Comparison of ENCODE assay signal across 19 cellular contexts in genomic region chr7:23018747-23019146, GRCh38. TPM values are rescaled to one million over a fixed set of nuclear protein-coding genes. Genes with fewer than 3 reads are reported as not detected.
A peak's percentile ranks its signal among the peaks of the same experiment; 100 is the strongest.
DNase-seq lines count a peak whose midpoint lies in the region; ATAC-seq, FAIRE-seq and TF ChIP-seq lines count a peak whose summit lies in the region.
"Had no signal": no experiment of that assay in that cellular context is flagged by ENCODE, and none has a peak within 500 bp of the region (broad histone marks: within the 10 kb centered on the region; RNA-seq: fewer than 3 reads in every experiment).

No MANE protein-coding gene starts in this region.

- no peak overlapping the region for H3K9ac ChIP-seq in HepG2 (ENCODE audit: insufficient read depth, low read depth, low read length)
- no peak overlapping the region for H3K9ac ChIP-seq in GM12878 (ENCODE audit: control insufficient read depth, insufficient read depth, low read length)
- no peak overlapping the region for H3K9ac ChIP-seq in iPS-18a (ENCODE audit: low read length)

- SMC1A ChIA-PET in GM12878 (lab: Charles Lee; ENCODE audit: uncharacterized antibody, unreplicated experiment): interaction anchor here (0.8 to 4.5 kb wide), 8 partner anchors 24 to 163 kb away, joined by 3 to 27 read pairs (median 4); no protein-coding TSS in a partner anchor

- intact Hi-C loops in HepG2 (cut with micrococcal nuclease; ENCODE audit: unreplicated experiment): no loop called here
- intact Hi-C loops in right lobe of liver (cut with DNase I): no loop called here
- intact Hi-C loops in GM12878 (cut with micrococcal nuclease; ENCODE audit: unreplicated experiment): no loop called here

- RAD21 ChIA-PET in GM12878 (lab: Charles Lee; ENCODE audit: unreplicated experiment): interaction anchor here (0.9 to 1.2 kb wide), 3 partner anchors 26 to 164 kb away, joined by 3 read pairs; no protein-coding TSS in a partner anchor

- TF ChIP-seq RAD21 in HepG2 (CRISPR knock-in tag; IDR thresholded peaks at IDR 0.05) (no peak), GM12878 (IDR thresholded peaks at IDR 0.05; ENCODE audit: insufficient read depth, low read depth, low read length) (no peak)

- POLR2A ChIA-PET in HepG2 (lab: Yijun Ruan, JAX) (no interaction called here), GM12878 (lab: Charles Lee) (interaction anchor here (0.5 to 0.6 kb wide), 2 partner anchors 43 to 209 kb away, joined by 3 to 5 read pairs; no protein-coding TSS in a partner anchor)

- H2AFZ ChIP-seq in HepG2 (ENCODE audit: low read length): no peak overlapping the region
- H2AFZ ChIP-seq in GM12878 (ENCODE audit: control insufficient read depth, low read depth, low read length): peak overlapping the region; percentile 55

- H3K27me3 ChIP-seq in HepG2 (ENCODE audit: control insufficient read depth in 1 of 2, insufficient read depth in 2 of 2, low read length in 2 of 2) (peaks cover 0 to 13% of the 10 kb centered on the region in 2 experiments; a peak in 2 of 5 replicates), right lobe of liver (no peaks in the 10 kb centered on the region), GM12878 (replicated peaks in 1 of 2; ENCODE audit: control insufficient read depth in 2 of 2, insufficient read depth in 2 of 2, low read length in 1 of 2) (no peaks in the 10 kb centered on the region), iPS-18a (ENCODE audit: control insufficient read depth, insufficient read depth, low read length) (no peaks in the 10 kb centered on the region)
- H3K27me3 ChIP-seq in effector memory CD4-positive, alpha-beta T cell (replicated peaks; ENCODE audit: control insufficient read depth, insufficient read depth, low read length, poor library complexity, severe bottlenecking): no peaks in the 10 kb centered on the region
- H3K27me3 ChIP-seq: adrenal gland, ovary had no signal

- H3K4me3 ChIP-seq in HepG2 (replicated peaks in 1 of 3; ENCODE audit: insufficient read depth in 1 of 3, low read depth in 2 of 3, low read length in 3 of 3) (no peak overlapping the region), right lobe of liver (no peak overlapping the region), GM12878 (no peak overlapping the region), iPS-18a (ENCODE audit: low read length) (no peak overlapping the region)
- no peak overlapping the region for H3K4me3 ChIP-seq in effector memory CD4-positive, alpha-beta T cell (ENCODE audit: insufficient read depth, low read depth, low read length, poor library complexity, severe bottlenecking)
- H3K4me3 ChIP-seq: adrenal gland, coronary artery, ovary had no signal

- FAIRE-seq in HepG2 (lab: Jason Lieb, UNC) (no peak), GM12878 (lab: Jason Lieb, UNC) (no peak)
- FAIRE-seq: HTR-8/SVneo, islet of Langerhans had no signal

- H3K9me3 ChIP-seq in HepG2 (ENCODE audit: low read length) (no peaks in the 10 kb centered on the region), right lobe of liver (no peaks in the 10 kb centered on the region), GM12878 (replicated peaks; ENCODE audit: control insufficient read depth, insufficient read depth, low read length) (no peaks in the 10 kb centered on the region; the same call in 2 of the 3 replicates), iPS-18a (ENCODE audit: control insufficient read depth, low read depth, low read length) (no peaks in the 10 kb centered on the region)
- H3K9me3 ChIP-seq in effector memory CD4-positive, alpha-beta T cell (ENCODE audit: control insufficient read depth, low read length): no peaks in the 10 kb centered on the region
- H3K9me3 ChIP-seq: adrenal gland, ovary had no signal

- H3K4me2 ChIP-seq in HepG2 (ENCODE audit: low read depth, low read length) (no peak overlapping the region), GM12878 (ENCODE audit: control insufficient read depth, insufficient read depth) (no peak overlapping the region)

- H4K20me1 ChIP-seq in HepG2 (ENCODE audit: insufficient read depth, low read length) (no peaks in the 10 kb centered on the region), GM12878 (ENCODE audit: control insufficient read depth, insufficient read depth) (no peaks in the 10 kb centered on the region)

- no peak for TF ChIP-seq EP300 in HepG2 (IDR thresholded peaks at IDR 0.05; ENCODE audit: low read depth in 2 of 2, low read length in 2 of 2)
- no peak for TF ChIP-seq EP300 in HepG2 (CRISPR knock-in tag; IDR thresholded peaks at IDR 0.05; ENCODE audit: borderline replicate concordance)
- no peak for TF ChIP-seq EP300 in GM12878 (IDR thresholded peaks at IDR 0.05; ENCODE audit: borderline replicate concordance in 1 of 2, control insufficient read depth in 1 of 2, low read depth in 2 of 2, low read length in 2 of 2)

- no peaks in the 10 kb centered on the region for H3K36me3 ChIP-seq in HepG2 (replicated peaks in 1 of 2; ENCODE audit: control insufficient read depth in 1 of 2, insufficient read depth in 2 of 2, low read length in 2 of 2)
- H3K36me3 ChIP-seq in right lobe of liver: no peaks in the 10 kb centered on the region
- no peaks in the 10 kb centered on the region for H3K36me3 ChIP-seq in GM12878 (ENCODE audit: control insufficient read depth in 2 of 2, insufficient read depth in 2 of 2, low read length in 1 of 2)
- no peaks in the 10 kb centered on the region for H3K36me3 ChIP-seq in iPS-18a (ENCODE audit: control insufficient read depth, low read depth, low read length)
- no peaks in the 10 kb centered on the region for H3K36me3 ChIP-seq in effector memory CD4-positive, alpha-beta T cell (ENCODE audit: control insufficient read depth, insufficient read depth, low read length)
- H3K36me3 ChIP-seq: adrenal gland, ovary had no signal

- H3K79me2 ChIP-seq in HepG2 (ENCODE audit: insufficient read depth, low read length) (no peaks in the 10 kb centered on the region), GM12878 (ENCODE audit: control insufficient read depth, insufficient read depth, low read length) (peaks cover 2% of the 10 kb centered on the region)

- ATAC-seq in HepG2: no peak
- no peak for ATAC-seq in right lobe of liver
- ATAC-seq in GM12878: no peak
- ATAC-seq in GM21367 (IDR thresholded peaks at IDR 0.05; ENCODE audit: unreplicated experiment): no peak
- ATAC-seq: Panc1 had no signal

- TF ChIP-seq POLR2A in HepG2 (IDR thresholded peaks at IDR 0.05; ENCODE audit: insufficient read depth in 1 of 2, low read depth in 2 of 2, low read length in 2 of 2) (no peak), right lobe of liver (IDR thresholded peaks at IDR 0.05) (no peak), GM12878 (IDR thresholded peaks at IDR 0.05; ENCODE audit: low read depth, low read length) (no peak)

- DNase-seq in HepG2 (ENCODE audit: low spot score) (no peak), right lobe of liver (no peak), GM12878 (ENCODE audit: low read depth, low spot score) (no peak), CD1c-positive myeloid dendritic cell (ENCODE audit: extremely low spot score) (no peak)
- no peak for DNase-seq in effector memory CD4-positive, alpha-beta T cell
- no peak for DNase-seq in activated CD4-positive, alpha-beta T cell treated with anti-CD3 and anti-CD28 coated beads for 48 hours
- DNase-seq: activated CD4-positive, alpha-beta T cell treated with anti-CD3 and anti-CD28 coated beads for 4 hours; activated T-cell treated with anti-CD3 and anti-CD28 coated beads, Interleukin-2, amount 50 U/mL, for 24 hours; adrenal gland; NCI-H446; ovary; stimulated activated CD4-positive, alpha-beta T cell treated with anti-CD3 and anti-CD28 coated beads, Interleukin-12 subunit alpha, Interleukin-12 subunit beta, amount 100 ng/mL, for 4 hours; T-helper 2 cell had no signal

- no peak for TF ChIP-seq CTCF in HepG2 (CRISPR knock-in tag; IDR thresholded peaks at IDR 0.05)
- no peak for TF ChIP-seq CTCF in right lobe of liver (IDR thresholded peaks at IDR 0.05)
- no peak for TF ChIP-seq CTCF in GM12878 (IDR thresholded peaks at IDR 0.05 in 2 of 3, conservative IDR thresholded peaks at IDR 0.05 in 1 of 3; ENCODE audit: control insufficient read depth in 2 of 3, extremely low read depth in 1 of 3, insufficient read depth in 1 of 3, low read depth in 3 of 3, low read length in 3 of 3)

- H3K27ac ChIP-seq in HepG2 (ENCODE audit: extremely low read length, insufficient read depth, low read length) (no peak overlapping the region), right lobe of liver (no peak overlapping the region), GM12878 (ENCODE audit: control insufficient read depth, insufficient read depth) (no peak overlapping the region), iPS-18a (ENCODE audit: low read length) (peak overlapping the region; percentile 15)
- no peak overlapping the region for H3K27ac ChIP-seq in effector memory CD4-positive, alpha-beta T cell (ENCODE audit: insufficient read depth, low read length, poor library complexity, severe bottlenecking)
- H3K27ac ChIP-seq: adrenal gland, coronary artery, ovary had no signal

- in situ Hi-C loops in HepG2 (cut with HindIII; ENCODE audit: extremely low pct_ligation_motif_present, low pct_unique_long_range_greater_than_20kb): no loop called here
- in situ Hi-C loops in GM12878 (cut with MboI): loop anchor here (10.0 kb wide), 1 partner anchor 1074 kb away; the partner anchor contains the start of gene CDCA7L

- 33% methylated on average over 6 of the region's 6 CpGs for WGBS in HepG2 (ENCODE audit: low lambda C conversion rate)
- WGBS in right lobe of liver (ENCODE audit: insufficient coverage, low coverage, low lambda C conversion rate, missing lambda C conversion rate): 46% methylated on average over 6 of the region's 6 CpGs
- 79% methylated on average over 6 of the region's 6 CpGs for WGBS in GM12878 (ENCODE audit: insufficient coverage, insufficient replicate concordance, low lambda C conversion rate, missing lambda C conversion rate)

- H3K4me1 ChIP-seq in HepG2 (ENCODE audit: insufficient read depth, low read length) (peaks cover 33% of the 10 kb centered on the region), right lobe of liver (peaks cover 0 to 10% (median 0%) of the 10 kb centered on the region in 4 donors), GM12878 (ENCODE audit: control insufficient read depth, insufficient read depth, low read length) (peaks cover 18% of the 10 kb centered on the region), iPS-18a (ENCODE audit: control insufficient read depth, low read depth, low read length) (peaks cover 11% of the 10 kb centered on the region)
- H3K4me1 ChIP-seq in effector memory CD4-positive, alpha-beta T cell (ENCODE audit: control insufficient read depth, insufficient read depth, low read length, poor library complexity, severe bottlenecking): peaks cover 16% of the 10 kb centered on the region

- CTCF ChIA-PET in HepG2 (lab: Yijun Ruan, JAX; ENCODE audit: low intra/inter-chr PET ratio, low total read pairs): no interaction called here
- CTCF ChIA-PET in GM12878 (lab: Yijun Ruan, JAX): interaction anchor here (0.7 to 1.0 kb wide), 3 partner anchors 14 to 236 kb away, joined by 3 to 4 read pairs (median 3); no protein-coding TSS in a partner anchor

- BruUV-seq in HepG2 (replicated peaks; lab: Mats Ljungman, UMichigan) (no TSS peak), GM12878 (replicated peaks; lab: Mats Ljungman, UMichigan) (no TSS peak)

RNA-seq across cellular contexts. Expression of gene HYCC1, which starts 4.8 kb away (rescaled TPM):
- 41.8 and 52.2 TPM in 2 replicates for total RNA-seq in HepG2 (2016; rRNA removed; fragmentation: Illumina TruSeq; extraction: Trizol)
- total RNA-seq in HepG2 (2016; cell fraction: cytosol; rRNA removed; fragmentation: Illumina TruSeq; extraction: Trizol; ENCODE audit: low read depth): 40.3 and 45.3 TPM in 2 replicates
- total RNA-seq in HepG2 (2016; cell fraction: insoluble cytoplasmic fraction; rRNA removed; fragmentation: Illumina TruSeq; extraction: Trizol): 39.8 and 53.8 TPM in 2 replicates
- 39.2 and 39.9 TPM in 2 replicates for total RNA-seq in HepG2 (2016; cell fraction: membrane; rRNA removed; fragmentation: Illumina TruSeq; extraction: Trizol)
- 41.2 and 47.3 TPM in 2 replicates for total RNA-seq in HepG2 (2016; cell fraction: nucleus; rRNA removed; fragmentation: Illumina TruSeq; extraction: Trizol)
- polyA plus RNA-seq in HepG2 (2011; rRNA removed): 8.1 and 9.5 TPM in 2 replicates
- 5.1 and 6.1 TPM in 2 replicates for polyA plus RNA-seq in HepG2 (2011; cell fraction: cytosol; rRNA removed)
- 7.2 and 9.4 TPM in 2 replicates for polyA plus RNA-seq in HepG2 (2011; cell fraction: nucleus; rRNA removed)
- 12.7 and 14.8 TPM in 2 replicates for polyA plus RNA-seq in HepG2 (2012)
- 12.7 and 12.9 TPM in 2 replicates for polyA plus RNA-seq in HepG2 (2016; cell fraction: cytosol; fragmentation: Illumina TruSeq; extraction: Trizol; ENCODE audit: low read depth)
- 29.5 and 32.8 TPM in 2 replicates for polyA plus RNA-seq in HepG2 (2016; cell fraction: insoluble cytoplasmic fraction; fragmentation: Illumina TruSeq; extraction: Trizol; ENCODE audit: low read depth)
- 12.9 and 13.2 TPM in 2 replicates for polyA plus RNA-seq in HepG2 (2016; cell fraction: membrane; fragmentation: Illumina TruSeq; extraction: Trizol; ENCODE audit: low read depth)
- polyA plus RNA-seq in HepG2 (2016; cell fraction: nucleus; fragmentation: Illumina TruSeq; extraction: Trizol; ENCODE audit: insufficient read depth, low read depth): 26.0 and 28.4 TPM in 2 replicates
- polyA minus RNA-seq in HepG2 (2011; rRNA and poly(A)+ RNA removed; ENCODE audit: low replicate concordance): 11.7 and 13.1 TPM in 2 replicates
- 8.4 and 12.5 TPM in 2 replicates for polyA minus RNA-seq in HepG2 (2011; cell fraction: cytosol; rRNA and poly(A)+ RNA removed)
- 55.6 and 58.1 TPM in 2 replicates for polyA minus RNA-seq in HepG2 (2011; cell fraction: nucleus; rRNA and poly(A)+ RNA removed)
- 10 to 100 TPM in 5 of 6 experiments, 1 to 10 TPM in 1; 8.1 to 15.4 (median 13.9) TPM for total RNA-seq in right lobe of liver
- 70.6 and 80.3 TPM in 2 replicates for total RNA-seq in GM12878 (2013; cell fraction: nucleolus; rRNA removed)
- 24.2 and 25.1 TPM in 2 replicates for total RNA-seq in GM12878 (2014; rRNA removed)
- 25.6 and 28.6 TPM in 2 replicates for total RNA-seq in GM12878 (2014; rRNA removed; fragmentation: Illumina TruSeq; extraction: Trizol)
- total RNA-seq in GM12878 (2021): 45.7 and 47.3 TPM in 2 replicates
- 6.7 TPM for polyA plus RNA-seq in GM12878 (2011; ENCODE audit: low read depth)
- 37.7 and 63.4 TPM in 2 replicates for polyA plus RNA-seq in GM12878 (2011; rRNA removed)
- 18.6 and 25.1 TPM in 2 replicates for polyA plus RNA-seq in GM12878 (2011; cell fraction: cytosol; rRNA removed)
- 29.6 and 33.1 TPM in 2 replicates for polyA plus RNA-seq in GM12878 (2011; cell fraction: nucleus; rRNA removed)
- 15.8 and 17.4 TPM in 2 replicates for polyA plus RNA-seq in GM12878 (2012)
- polyA plus RNA-seq in GM12878 (2014; fragmentation: Illumina TruSeq; extraction: Trizol): 34.0 and 40.5 TPM in 2 replicates
- polyA plus RNA-seq in GM12878 (2014; fragmentation: Nextera tagmentation; extraction: Ambion mirVana): 1 to 10 TPM; 8.5 to 9.9 TPM
- polyA plus RNA-seq in GM12878 (2014; rRNA removed): 22.1 and 24.8 TPM in 2 replicates
- polyA plus RNA-seq in GM12878 (2016; fragmentation: Nextera tagmentation; extraction: Ambion mirVana): 10 to 100 TPM; 55.9 to 62.9 TPM
- polyA minus RNA-seq in GM12878 (2011; rRNA and poly(A)+ RNA removed): 31.7 and 46.2 TPM in 2 replicates
- 16.4 and 21.9 TPM in 2 replicates for polyA minus RNA-seq in GM12878 (2011; cell fraction: cytosol; rRNA and poly(A)+ RNA removed)
- 32.6 and 46.3 TPM in 2 replicates for polyA minus RNA-seq in GM12878 (2011; cell fraction: nucleus; rRNA and poly(A)+ RNA removed)

Comparison
In these comparisons a context has a peak if more than half of its experiments do, and no peak if none do; other contexts are left out.
1. Of the 75 proteins assayed by ChIP-seq in both HepG2 and GM12878: peak only in HepG2: PRDM15; only in GM12878: RAD51; in both: none; in neither: 73.